ENCODE assay signal across 30 cellular contexts in the genomic region with DNA sequence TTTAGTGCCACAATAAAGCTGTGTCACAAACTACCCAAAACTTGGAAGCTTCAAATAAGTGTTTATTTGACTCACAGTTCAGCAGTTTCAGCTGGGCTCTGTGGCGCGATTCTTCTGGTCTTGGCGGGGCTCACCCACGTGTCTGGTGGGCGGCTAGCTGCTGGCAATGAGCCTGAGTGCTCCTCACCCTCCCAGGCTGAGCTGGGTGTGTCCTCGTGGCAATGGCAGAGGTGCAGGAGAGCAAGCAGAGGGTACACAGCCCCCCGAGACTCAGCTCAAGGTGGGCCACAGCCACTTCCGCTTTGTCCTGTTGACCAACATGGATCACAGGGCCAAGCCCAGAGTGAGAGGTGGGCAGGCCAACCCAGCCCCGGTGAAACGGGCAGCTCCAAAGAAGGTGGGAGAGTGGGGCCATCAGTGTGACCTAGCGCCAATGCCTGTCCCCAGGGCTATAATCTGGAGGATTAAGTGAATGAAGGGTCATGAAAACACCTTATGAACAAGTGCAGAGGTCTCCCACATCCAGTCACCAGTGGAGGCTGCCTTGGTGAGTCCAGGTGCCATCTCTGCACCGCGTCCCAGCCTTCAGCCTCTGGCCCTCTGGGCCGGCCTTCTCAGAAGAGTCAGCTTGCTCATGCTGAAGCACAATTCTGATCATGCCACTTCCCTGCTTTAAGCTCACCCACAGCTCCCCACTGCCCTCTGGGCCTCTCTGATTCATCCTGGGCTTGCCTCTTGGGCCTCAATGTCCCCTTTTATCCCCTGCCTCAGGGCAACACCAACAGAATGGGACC.
DNase-seq lines count a peak whose midpoint lies in the region; FAIRE-seq and TF ChIP-seq lines count a peak whose summit lies in the region.
"Had no signal": no experiment of that assay in that cellular context is flagged by ENCODE, and none has a peak within 500 bp of the region (broad histone marks: within the 10 kb centered on the region; RNA-seq: fewer than 3 reads in every experiment).

No MANE protein-coding gene starts in this region.

- H2BK120ac ChIP-seq in neuronal stem cell (ENCODE audit: low read depth, low read length), result no peak overlapping the region

- BruUV-seq in mammary epithelial cell (replicated peaks; lab: Mats Ljungman, UMichigan) (no TSS peak), MCF 10A (replicated peaks; lab: Mats Ljungman, UMichigan) (no TSS peak)

- H3K4me2 ChIP-seq in mammary epithelial cell (ENCODE audit: insufficient read depth, low read depth, low read length) (no peak overlapping the region), neuronal stem cell (ENCODE audit: insufficient read depth, low read length, poor library complexity, severe bottlenecking) (no peak overlapping the region)
- H3K4me2 ChIP-seq: PC-9 had no signal

- peaks cover 2% of the 10 kb centered on the region for H3K27me3 ChIP-seq in mammary epithelial cell (ENCODE audit: insufficient read depth, low read length)
- peaks cover 0 to 10% (median 0%) of the 10 kb centered on the region in 3 experiments for H3K27me3 ChIP-seq in neuronal stem cell (ENCODE audit: control insufficient read depth in 3 of 3, insufficient read depth in 3 of 3, low read depth in 1 of 3, low read length in 3 of 3)
- H3K27me3 ChIP-seq: adrenal gland had no signal

- peak; percentile 9 for DNase-seq in mammary epithelial cell
- DNase-seq in MCF 10A (ENCODE audit: unreplicated experiment), result no peak
- DNase-seq in activated CD8-positive, alpha-beta memory T cell treated with anti-CD3 and anti-CD28 coated beads, Interleukin-2, amount 50 U/mL, for 48 hours, result peak; percentile 42
- DNase-seq in neuronal stem cell (ENCODE audit: low spot score), result no peak
- DNase-seq in urothelium cell line (ENCODE audit: low spot score), result no peak
- no peak for DNase-seq in GM10248 (ENCODE audit: extremely low spot score)
- DNase-seq in HuH-7.5 (ENCODE audit: low spot score), result no peak
- DNase-seq: activated B cell treated with CpG ODN at 0.5 μM for 24 hours; activated CD4-positive, alpha-beta T cell treated with anti-CD3 and anti-CD28 coated beads, Interleukin-2, amount 50 U/mL, for 1 hour; DMS153; effector CD4-positive, alpha-beta T cell; glutamatergic neuron; NCI-H1417; NCI-H2029 treated with DMSO at 0.1 percent for 48 hours; NCI-H526; nephron progenitor cell; NK-92 treated with Interleukin-12 subunit alpha and Interleukin-12 subunit beta, amount 100 ng/mL, for 24 hours; PC-9; right cardiac atrium; SIG-M5; stimulated activated CD4-positive, alpha-beta T cell treated with anti-CD3 and anti-CD28 coated beads, Interleukin-4, amount 100 ng/mL, for 24 hours; SW 1271 had no signal

- H3K79me1 ChIP-seq in neuronal stem cell (ENCODE audit: low read depth, low read length), result no peaks in the 10 kb centered on the region

- no peak overlapping the region for H3K4me3 Mint-ChIP-seq in MCF 10A (ENCODE audit: unreplicated experiment)
- H3K4me3 Mint-ChIP-seq: activated B cell treated with CpG ODN at 0.5 μM for 24 hours; B cell; IgD-negative memory B cell; nephron progenitor cell; stimulated activated memory B cell treated with anti-CD40 and anti-IgM and Interleukin-4, amounts not matched to agents 10 μg/mL and 1 μg/mL and 100 μg/mL, for 72 hours had no signal

- FAIRE-seq in urothelium cell line (lab: Jason Lieb, UNC), result peak; percentile 44
- FAIRE-seq: colon, keratinocyte had no signal

- CTCF ChIA-PET in mammary epithelial cell (lab: Charles Lee; ENCODE audit: low non-redundant PET), result no interaction called here
- CTCF ChIA-PET in MCF 10A (lab: Yijun Ruan, JAX), result interaction anchor here (0.6 to 0.7 kb wide), 3 partner anchors 44 to 580 kb away, joined by 3 read pairs; no protein-coding TSS in a partner anchor
- CTCF ChIA-PET in GM10248 (lab: Yijun Ruan, JAX), result interaction anchor here (2.2 kb wide), 1 partner anchor 580 kb away, joined by 8 read pairs; no protein-coding TSS in a partner anchor

- H3K27ac ChIP-seq in mammary epithelial cell (ENCODE audit: insufficient read depth, low read depth, low read length), result no peak overlapping the region
- no peak overlapping the region for H3K27ac ChIP-seq in neuronal stem cell (replicated peaks; ENCODE audit: low read length)
- H3K27ac ChIP-seq: adrenal gland, PC-9, thoracic aorta had no signal

- no peak overlapping the region for H4K91ac ChIP-seq in neuronal stem cell (ENCODE audit: low read depth, low read length, poor library complexity)

- no peaks in the 10 kb centered on the region for H3K79me2 ChIP-seq in mammary epithelial cell (ENCODE audit: insufficient read depth, low read length)

- intact Hi-C loops in mammary epithelial cell (cut with micrococcal nuclease) (loop anchor here (5.0 kb wide), 1 partner anchor 75 kb away; a partner anchor contains a TSS), MCF 10A (cut with micrococcal nuclease) (loop anchor here (5.0 kb wide), 1 partner anchor 245 kb away; no protein-coding TSS in a partner anchor)

- WGBS in mammary epithelial cell (ENCODE audit: low coverage, missing lambda C conversion rate), result 83% methylated on average over 14 of the region's 14 CpGs
- WGBS in neuronal stem cell (ENCODE audit: extremely low coverage in 2 of 2, insufficient read length in 2 of 2, insufficient replicate concordance in 1 of 2), 2 donors, result no CpG with 5 or more reads among the region's 14 CpGs

- peak overlapping the region; percentile 40 for H2AK5ac ChIP-seq in neuronal stem cell (ENCODE audit: low read depth, low read length)

- H3K4me1 ChIP-seq in mammary epithelial cell (ENCODE audit: insufficient read depth, low read length) (peaks cover 11% of the 10 kb centered on the region), neuronal stem cell (ENCODE audit: control insufficient read depth in 2 of 2, insufficient read depth in 1 of 2, low read depth in 1 of 2, low read length in 2 of 2) (peaks cover 0 to 6% of the 10 kb centered on the region in 2 donors)
- H3K4me1 ChIP-seq: adrenal gland had no signal

- H3K4me3 ChIP-seq in mammary epithelial cell (replicated peaks in 1 of 3; ENCODE audit: insufficient read depth in 1 of 3, low read depth in 2 of 3, low read length in 3 of 3), result no peak overlapping the region
- H3K4me3 ChIP-seq in neuronal stem cell (ENCODE audit: low read length in 2 of 2), result no peak overlapping the region
- H3K4me3 ChIP-seq: adrenal gland, mucosa of descending colon, PC-9, thoracic aorta had no signal

- POLR2A ChIA-PET in MCF 10A (lab: Yijun Ruan, JAX) (no interaction called here), GM10248 (lab: Yijun Ruan, JAX) (no interaction called here)

- H3K4me1 Mint-ChIP-seq in MCF 10A (ENCODE audit: insufficient read depth, unreplicated experiment), result peaks cover 15% of the 10 kb centered on the region
- H3K4me1 Mint-ChIP-seq: activated B cell treated with CpG ODN at 0.5 μM for 24 hours; B cell; IgD-negative memory B cell; stimulated activated memory B cell treated with anti-CD40 and anti-IgM and Interleukin-4, amounts not matched to agents 10 μg/mL and 1 μg/mL and 100 μg/mL, for 72 hours had no signal

- no peak overlapping the region for H3K23ac ChIP-seq in neuronal stem cell (ENCODE audit: low read depth, low read length, poor library complexity)

- H2AFZ ChIP-seq in mammary epithelial cell (ENCODE audit: low read depth, low read length) (no peak overlapping the region), neuronal stem cell (ENCODE audit: low read length) (no peak overlapping the region)
- H2AFZ ChIP-seq: PC-9 had no signal

- dilution Hi-C loops in mammary epithelial cell (cut with HindIII; ENCODE audit: low sequenced_read_pairs), result no loop called here

- H3K18ac ChIP-seq in neuronal stem cell (ENCODE audit: low read length), result peak overlapping the region; percentile 70

- no peaks in the 10 kb centered on the region for H3K9me3 ChIP-seq in mammary epithelial cell (replicated peaks; ENCODE audit: insufficient read depth, low read length)
- peaks cover 0 to 10% of the 10 kb centered on the region in 2 donors for H3K9me3 ChIP-seq in neuronal stem cell (replicated peaks in 1 of 2; ENCODE audit: control insufficient read depth in 2 of 2, insufficient read depth in 1 of 2, low read depth in 1 of 2, low read length in 2 of 2)
- H3K9me3 ChIP-seq: adrenal gland, mucosa of descending colon, thoracic aorta had no signal

- H3K9me3 Mint-ChIP-seq in MCF 10A (ENCODE audit: unreplicated experiment), result no peaks in the 10 kb centered on the region
- H3K9me3 Mint-ChIP-seq: activated B cell treated with CpG ODN at 0.5 μM for 24 hours had no signal

- peaks cover 30% of the 10 kb centered on the region for H3K27me3 Mint-ChIP-seq in MCF 10A (ENCODE audit: insufficient read depth, unreplicated experiment)

- no peak for TF ChIP-seq CTCF in mammary epithelial cell (conservative IDR thresholded peaks at IDR 0.05 in 1 of 2, IDR thresholded peaks at IDR 0.05 in 1 of 2; ENCODE audit: extremely low read depth in 1 of 2, insufficient read depth in 1 of 2, low read depth in 1 of 2, low read length in 2 of 2)
- no peak for TF ChIP-seq CTCF in MCF 10A (IDR thresholded peaks at IDR 0.05; ENCODE audit: unreplicated experiment)
- no peak for TF ChIP-seq CTCF in GM10248 (IDR thresholded peaks at IDR 0.05; ENCODE audit: control extremely low read depth, extremely low read depth, low read depth, missing control alignments)

- H4K8ac ChIP-seq in neuronal stem cell (ENCODE audit: low read depth, low read length), result no peak overlapping the region

- no peak overlapping the region for H3K9ac ChIP-seq in mammary epithelial cell (ENCODE audit: insufficient read depth, low read length)
- H3K9ac ChIP-seq in neuronal stem cell (ENCODE audit: low read depth, low read length, poor library complexity), result peak overlapping the region; percentile 12

- H3K36me3 Mint-ChIP-seq in MCF 10A (ENCODE audit: insufficient read depth, unreplicated experiment), result peaks cover 6% of the 10 kb centered on the region
- H3K36me3 Mint-ChIP-seq: IgD-negative memory B cell; stimulated activated memory B cell treated with anti-CD40 and anti-IgM and Interleukin-4, amounts not matched to agents 10 μg/mL and 1 μg/mL and 100 μg/mL, for 72 hours had no signal

- H3K27ac Mint-ChIP-seq in MCF 10A (ENCODE audit: low read depth, unreplicated experiment), result no peak overlapping the region
- H3K27ac Mint-ChIP-seq: activated B cell treated with CpG ODN at 0.5 μM for 24 hours; B cell; IgD-negative memory B cell; nephron progenitor cell; stimulated activated memory B cell treated with anti-CD40 and anti-IgM and Interleukin-4, amounts not matched to agents 10 μg/mL and 1 μg/mL and 100 μg/mL, for 72 hours had no signal

- H3K14ac ChIP-seq in neuronal stem cell (ENCODE audit: low read length), result peak overlapping the region; percentile 51

- no peaks in the 10 kb centered on the region for H3K36me3 ChIP-seq in mammary epithelial cell (ENCODE audit: insufficient read depth, low read length)
- H3K36me3 ChIP-seq in neuronal stem cell (replicated peaks in 1 of 2; ENCODE audit: control insufficient read depth in 2 of 2, insufficient read depth in 2 of 2, low read length in 2 of 2), result no peaks in the 10 kb centered on the region
- H3K36me3 ChIP-seq: adrenal gland, thoracic aorta had no signal

- no peak overlapping the region for H3K4ac ChIP-seq in neuronal stem cell (ENCODE audit: low read length)

- in situ Hi-C loops in mammary epithelial cell (cut with MboI; ENCODE audit: low sequenced_read_pairs in 2 of 2), result no loop called here

- no peak overlapping the region for H2BK15ac ChIP-seq in neuronal stem cell (ENCODE audit: low read length)

- H2BK5ac ChIP-seq in neuronal stem cell (ENCODE audit: low read length), result peak overlapping the region; percentile 29

- peak overlapping the region; percentile 93 for H2BK12ac ChIP-seq in neuronal stem cell (ENCODE audit: low read length)

- H4K20me1 ChIP-seq in mammary epithelial cell (ENCODE audit: insufficient read depth, low read length), result no peaks in the 10 kb centered on the region

Comparison
In these comparisons a context has a peak if more than half of its experiments do, and no peak if none do; other contexts are left out.
1. DNase-seq: peak in mammary epithelial cell (single experiment) and activated CD8-positive, alpha-beta memory T cell treated with anti-CD3 and anti-CD28 coated beads, Interleukin-2, amount 50 U/mL, for 48 hours (single experiment); none in MCF 10A (single experiment), neuronal stem cell (single experiment), urothelium cell line (single experiment), GM10248 (single experiment) and HuH-7.5 (single experiment).